Comparison of ENCODE assay signal across 25 cellular contexts in the genomic region with DNA sequence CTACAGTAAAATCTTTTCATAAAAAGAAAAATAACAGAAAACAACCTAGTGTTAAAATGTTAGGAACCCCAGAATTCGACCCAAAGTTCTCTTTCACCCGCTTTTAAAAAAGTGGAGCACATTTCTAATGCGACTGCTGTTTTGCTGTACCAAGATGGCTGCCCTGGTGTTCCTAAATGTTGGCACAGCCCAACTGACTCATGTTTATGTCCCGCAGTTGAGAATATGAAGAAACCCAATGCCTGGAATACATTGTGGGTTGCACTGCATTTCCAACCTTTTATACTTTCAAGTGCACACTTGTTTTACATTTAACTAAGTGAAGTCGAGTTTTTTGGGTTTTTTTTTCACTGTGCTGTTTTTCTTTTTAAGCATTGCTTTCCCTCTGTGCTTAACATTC. TPM values are rescaled to one million over a fixed set of nuclear protein-coding genes. Genes with fewer than 3 reads are reported as not detected.
DNase-seq lines count a peak whose midpoint lies in the region; ATAC-seq, FAIRE-seq and TF ChIP-seq lines count a peak whose summit lies in the region.
"Had no signal": no experiment of that assay in that cellular context is flagged by ENCODE, and none has a peak within 500 bp of the region (broad histone marks: within the 10 kb centered on the region; RNA-seq: fewer than 3 reads in every experiment).

No MANE protein-coding gene starts in this region.

- FAIRE-seq in astrocyte (lab: Jason Lieb, UNC) = no peak
- FAIRE-seq: GM12878 had no signal

- H3K9me3 Mint-ChIP-seq in Calu3 (ENCODE audit: low read depth, unreplicated experiment) = no peaks in the 10 kb centered on the region
- no peaks in the 10 kb centered on the region for H3K9me3 Mint-ChIP-seq in astrocyte (ENCODE audit: unreplicated experiment)
- H3K9me3 Mint-ChIP-seq: activated CD4-positive, alpha-beta memory T cell treated with anti-CD3 and anti-CD28 coated beads, Interleukin-2, amount 10 ng/mL, durations not matched to agents 7 days and 5 days; activated naive CD4-positive, alpha-beta T cell treated with anti-CD3 and anti-CD28 coated beads for 36 hours; natural killer cell; stimulated activated memory B cell treated with anti-CD40 and anti-IgM and Interleukin-4, amounts not matched to agents 10 μg/mL and 1 μg/mL and 100 μg/mL, for 72 hours had no signal

- H3K27me3 ChIP-seq in astrocyte (ENCODE audit: insufficient read depth, low read length) = no peaks in the 10 kb centered on the region
- peaks cover 0 to under 1% of the 10 kb centered on the region in 2 donors for H3K27me3 ChIP-seq in tibial artery
- H3K27me3 ChIP-seq: testis had no signal

- H3K27ac Mint-ChIP-seq in Calu3 (ENCODE audit: unreplicated experiment) (no peak overlapping the region), astrocyte (ENCODE audit: unreplicated experiment) (no peak overlapping the region)
- H3K27ac Mint-ChIP-seq: activated CD4-positive, alpha-beta memory T cell treated with anti-CD3 and anti-CD28 coated beads, Interleukin-2, amount 10 ng/mL, durations not matched to agents 7 days and 5 days; activated naive CD4-positive, alpha-beta T cell treated with anti-CD3 and anti-CD28 coated beads for 36 hours; natural killer cell; stimulated activated memory B cell treated with anti-CD40 and anti-IgM and Interleukin-4, amounts not matched to agents 10 μg/mL and 1 μg/mL and 100 μg/mL, for 72 hours had no signal

- DNase-seq in Calu3 (no peak), NCI-H446 treated with DMSO at 0.1 percent for 48 hours (lab: John Stamatoyannopoulos, UW) (peak; percentile 10), astrocyte (ENCODE audit: low read depth) (no peak), fibroblast of the aortic adventitia (ENCODE audit: low read depth) (peak; percentile 40), tibial artery (no peak), NCI-H1105 (lab: John Stamatoyannopoulos, UW) (no peak)
- DNase-seq: activated CD4-positive, alpha-beta memory T cell treated with anti-CD3 and anti-CD28 coated beads, Interleukin-2, amount 10 ng/mL, durations not matched to agents 7 days and 5 days; activated naive CD4-positive, alpha-beta T cell treated with anti-CD3 and anti-CD28 coated beads for 36 hours; activated T-cell treated with anti-CD3 and anti-CD28 coated beads, Interleukin-2, amount 50 U/mL, for 1 hour; DMS153; effector CD8-positive, alpha-beta T cell; esophagus squamous epithelium; GOT3; natural killer cell; NCI-H1417; NCI-H2107; NCI-H524; SHP77; testis had no signal

- no TSS peak for BruUV-seq in Calu3 (replicated peaks; lab: Mats Ljungman, UMichigan)

- peaks cover 4% of the 10 kb centered on the region for H3K79me2 ChIP-seq in astrocyte (ENCODE audit: insufficient read depth, low read length)

- TF ChIP-seq CTCF in Calu3 (IDR thresholded peaks at IDR 0.05; ENCODE audit: unreplicated experiment) (no peak), astrocyte (IDR thresholded peaks at IDR 0.05; ENCODE audit: insufficient read depth, low read depth, low read length) (no peak), fibroblast of the aortic adventitia (IDR thresholded peaks at IDR 0.05; ENCODE audit: insufficient read depth, low read length) (no peak), tibial artery (IDR thresholded peaks at IDR 0.05) (no peak)

- no peak overlapping the region for H2AFZ ChIP-seq in astrocyte (ENCODE audit: low read depth, low read length)

- peak overlapping the region; percentile 85 for H3K4me2 ChIP-seq in astrocyte (ENCODE audit: low read length)

- H3K36me3 Mint-ChIP-seq in Calu3 (ENCODE audit: insufficient read depth, unreplicated experiment) (peaks cover 14% of the 10 kb centered on the region), astrocyte (ENCODE audit: low read depth, unreplicated experiment) (no peaks in the 10 kb centered on the region)
- H3K36me3 Mint-ChIP-seq: natural killer cell; stimulated activated memory B cell treated with anti-CD40 and anti-IgM and Interleukin-4, amounts not matched to agents 10 μg/mL and 1 μg/mL and 100 μg/mL, for 72 hours had no signal

- H3K4me3 ChIP-seq in astrocyte (ENCODE audit: insufficient read depth, low read depth, low read length) = no peak overlapping the region
- H3K4me3 ChIP-seq in fibroblast of the aortic adventitia (ENCODE audit: low read depth, low read length) = peak overlapping the region; percentile 18
- H3K4me3 ChIP-seq in tibial artery = no peak overlapping the region
- H3K4me3 ChIP-seq: GM12878 had no signal

- ATAC-seq in HG03039 (IDR thresholded peaks at IDR 0.05; ENCODE audit: unreplicated experiment) (no peak), HG03045 (IDR thresholded peaks at IDR 0.05; ENCODE audit: unreplicated experiment) (no peak)

- no peak overlapping the region for H3K27ac ChIP-seq in astrocyte (ENCODE audit: low read depth, low read length)
- no peak overlapping the region for H3K27ac ChIP-seq in tibial artery
- H3K27ac ChIP-seq: esophagus squamous epithelium, testis, VCaP had no signal

- intact Hi-C loops in Calu3 (cut with micrococcal nuclease; ENCODE audit: unreplicated experiment) (no loop called here), tibial artery (cut with DNase I; ENCODE audit: low total_unique reads) (no loop called here)

- H3K4me1 Mint-ChIP-seq in Calu3 (ENCODE audit: low read depth, unreplicated experiment) (peaks cover 22% of the 10 kb centered on the region), astrocyte (ENCODE audit: low read depth, unreplicated experiment) (peaks cover 10% of the 10 kb centered on the region)

- no peaks in the 10 kb centered on the region for H3K9me3 ChIP-seq in astrocyte (ENCODE audit: insufficient read depth, low read depth, low read length)
- H3K9me3 ChIP-seq in tibial artery = no peaks in the 10 kb centered on the region
- H3K9me3 ChIP-seq: esophagus squamous epithelium, testis had no signal

- peak overlapping the region; percentile 71 for H3K4me3 Mint-ChIP-seq in Calu3 (ENCODE audit: low read depth, unreplicated experiment)
- no peak overlapping the region for H3K4me3 Mint-ChIP-seq in astrocyte (ENCODE audit: unreplicated experiment)
- H3K4me3 Mint-ChIP-seq: activated CD4-positive, alpha-beta memory T cell treated with anti-CD3 and anti-CD28 coated beads, Interleukin-2, amount 10 ng/mL, durations not matched to agents 7 days and 5 days; activated naive CD4-positive, alpha-beta T cell treated with anti-CD3 and anti-CD28 coated beads for 36 hours had no signal

- no peaks in the 10 kb centered on the region for H4K20me1 ChIP-seq in astrocyte (ENCODE audit: insufficient read depth, low read length)

- CTCF ChIA-PET in Calu3 (lab: Charles Lee) = no interaction called here

- no peaks in the 10 kb centered on the region for H3K4me1 ChIP-seq in astrocyte (ENCODE audit: insufficient read depth, low read length)
- H3K4me1 ChIP-seq in tibial artery = peaks cover 0 to 3% (median 0%) of the 10 kb centered on the region in 4 donors
- H3K4me1 ChIP-seq: testis had no signal

- no peak overlapping the region for H3K9ac ChIP-seq in astrocyte (ENCODE audit: low read length)

- peaks cover 13% of the 10 kb centered on the region for H3K27me3 Mint-ChIP-seq in Calu3 (ENCODE audit: unreplicated experiment)
- H3K27me3 Mint-ChIP-seq in astrocyte (ENCODE audit: low read depth, unreplicated experiment) = peaks cover 4% of the 10 kb centered on the region

- H3K36me3 ChIP-seq in astrocyte (ENCODE audit: insufficient read depth, low read length) (no peaks in the 10 kb centered on the region), tibial artery (no peaks in the 10 kb centered on the region)
- H3K36me3 ChIP-seq: esophagus squamous epithelium had no signal

RNA-seq across cellular contexts. Expression of a gene that starts 0.9 kb away (rescaled TPM):
- total RNA-seq in Calu3 (2022) (2.6 and 4.4 TPM in 2 replicates), astrocyte (1.1 and 1.3 TPM in 2 replicates), fibroblast of the aortic adventitia (ENCODE audit: low replicate concordance) (2.5 and 38.6 TPM in 2 replicates)
- total RNA-seq: GM12878, LHCN-M2 had no signal

Comparison
In these comparisons a context has a peak if more than half of its experiments do, and no peak if none do; other contexts are left out.
1. DNase-seq: peak in NCI-H446 treated with DMSO at 0.1 percent for 48 hours (single experiment) and fibroblast of the aortic adventitia (single experiment); none in Calu3 (single experiment), astrocyte (single experiment), tibial artery (0 of 2) and NCI-H1105 (single experiment).